Comparison of ENCODE assay signal across 1 cellular context in genomic region chr11:119101759-119102423, GRCh38.
TF ChIP-seq lines count a peak whose summit lies in the region.

TSS of gene DPAGT1 (minus strand) at chr11:119101853. CDS start at chr11:119101655, 198 bp downstream.

TF ChIP-seq in HepG2, 621 proteins besides CTCF, POLR2A, EP300 and RAD21 (continued from another document and continues in another):
- TF ChIP-seq ZNF276 (CRISPR knock-in tag; IDR thresholded peaks at IDR 0.05; ENCODE audit: low read depth) (peak; percentile 43; the same call in 1 of the 2 replicates), IRF1 (CRISPR knock-in tag; IDR thresholded peaks at IDR 0.05; ENCODE audit: low read depth) (no peak), ZNF792 (CRISPR knock-in tag; IDR thresholded peaks at IDR 0.05) (peak; percentile 40; the same call in 1 of the 2 replicates), NAIF1 (CRISPR knock-in tag; IDR thresholded peaks at IDR 0.05; ENCODE audit: borderline replicate concordance) (peak; percentile 24; the same call in 1 of the 2 replicates), RNF2 (conservative IDR thresholded peaks at IDR 0.05; ENCODE audit: low read depth) (no peak), HNRNPK (IDR thresholded peaks at IDR 0.05; ENCODE audit: low read depth, low read length, poor library complexity, severe bottlenecking) (peak; percentile 31), ARNT2 (CRISPR knock-in tag; IDR thresholded peaks at IDR 0.05; ENCODE audit: low read depth) (0 out of 2 replicates have a peak, but pooled peaks have one; percentile 40), ZMAT3 (CRISPR knock-in tag; conservative IDR thresholded peaks at IDR 0.05) (no peak), CREBL2 (CRISPR knock-in tag; IDR thresholded peaks at IDR 0.05; ENCODE audit: borderline replicate concordance) (no peak), RFX5 (IDR thresholded peaks at IDR 0.05; ENCODE audit: low read depth, low read length) (no peak), ZFP36L1 (CRISPR knock-in tag; IDR thresholded peaks at IDR 0.05) (peak; percentile 76; the same call in 1 of the 2 replicates), STAG1 (CRISPR knock-in tag; IDR thresholded peaks at IDR 0.05) (no peak), GFI1 (CRISPR knock-in tag; IDR thresholded peaks at IDR 0.05; ENCODE audit: borderline replicate concordance) (peak; percentile 51; the same call in 1 of the 2 replicates), ZFP91 (CRISPR knock-in tag; IDR thresholded peaks at IDR 0.05; ENCODE audit: borderline replicate concordance) (peak; percentile 100), DRAP1 (CRISPR knock-in tag; IDR thresholded peaks at IDR 0.05) (peak; percentile 36; the same call in 1 of the 2 replicates), ZNF124 (CRISPR knock-in tag; IDR thresholded peaks at IDR 0.05) (0 out of 2 replicates have a peak, but pooled peaks have one; percentile 6), ATF7-NPFF (CRISPR knock-in tag; IDR thresholded peaks at IDR 0.05; ENCODE audit: low read depth) (no peak), NFYB (CRISPR knock-in tag; IDR thresholded peaks at IDR 0.05) (peak; percentile 31; the same call in 1 of the 2 replicates), ZNF557 (CRISPR knock-in tag; IDR thresholded peaks at IDR 0.05) (0 out of 2 replicates have a peak, but pooled peaks have one; percentile 31), ZNF263 (CRISPR knock-in tag; IDR thresholded peaks at IDR 0.05) (peak; percentile 92), U2AF1 (optimal IDR thresholded peaks at IDR 0.05; ENCODE audit: low read depth, low read length) (no peak), TBX2 (CRISPR knock-in tag; IDR thresholded peaks at IDR 0.05; ENCODE audit: borderline replicate concordance) (peak; percentile 18; the same call in 1 of the 2 replicates), IRF9 (CRISPR knock-in tag; IDR thresholded peaks at IDR 0.05; ENCODE audit: borderline replicate concordance) (no peak), MTF1 (CRISPR knock-in tag; IDR thresholded peaks at IDR 0.05) (no peak), KDM4B (CRISPR knock-in tag; IDR thresholded peaks at IDR 0.05) (0 out of 2 replicates have a peak, but pooled peaks have one; percentile 12), NFE2L2 (IDR thresholded peaks at IDR 0.05; ENCODE audit: low read length) (no peak), ZZZ3 (CRISPR knock-in tag; IDR thresholded peaks at IDR 0.05; ENCODE audit: borderline replicate concordance) (0 out of 2 replicates have a peak, but pooled peaks have one; percentile 18), TSC22D2 (CRISPR knock-in tag; IDR thresholded peaks at IDR 0.05; ENCODE audit: borderline replicate concordance) (no peak; the same call in 1 of the 2 replicates), ZNF878 (CRISPR knock-in tag; IDR thresholded peaks at IDR 0.05) (no peak), MAZ (IDR thresholded peaks at IDR 0.05; ENCODE audit: borderline replicate concordance, low read depth, low read length) (0 out of 2 replicates have a peak, but pooled peaks have one; percentile 22), MAZ (CRISPR knock-in tag; IDR thresholded peaks at IDR 0.05; ENCODE audit: low read depth) (no peak), ZNF501 (CRISPR knock-in tag; IDR thresholded peaks at IDR 0.05) (peak; percentile 88), XRCC5 (optimal IDR thresholded peaks at IDR 0.05; ENCODE audit: low read length) (peak; percentile 52), HNF1B (CRISPR knock-in tag; IDR thresholded peaks at IDR 0.05) (peak; percentile 8; the same call in 1 of the 2 replicates), MXI1 (IDR thresholded peaks at IDR 0.05; ENCODE audit: borderline replicate concordance, low read depth, low read length) (peak; percentile 92; the same call in 2 of the 3 replicates), HNRNPLL (IDR thresholded peaks at IDR 0.05; ENCODE audit: low read depth, low read length, poor library complexity, severe bottlenecking) (no peak), ZNF230 (CRISPR knock-in tag; IDR thresholded peaks at IDR 0.05) (no peak), NCOR1 (IDR thresholded peaks at IDR 0.05; ENCODE audit: borderline replicate concordance, low read length) (peak; percentile 52; the same call in 1 of the 2 replicates), ZXDC (CRISPR knock-in tag; IDR thresholded peaks at IDR 0.05) (peak; percentile 84; the same call in 1 of the 2 replicates), SIN3B (IDR thresholded peaks at IDR 0.05; ENCODE audit: low read length) (peak; percentile 49; the same call in 1 of the 2 replicates), AHR (CRISPR knock-in tag; IDR thresholded peaks at IDR 0.05) (no peak), NR2F2 (IDR thresholded peaks at IDR 0.05; ENCODE audit: borderline replicate concordance, low read depth) (no peak; the same call in 1 of the 2 replicates), ZBTB38 (CRISPR knock-in tag; IDR thresholded peaks at IDR 0.05) (no peak), CBFB (CRISPR knock-in tag; IDR thresholded peaks at IDR 0.05) (0 out of 2 replicates have a peak, but pooled peaks have one; percentile 29), HMGXB3 (CRISPR knock-in tag; IDR thresholded peaks at IDR 0.05; ENCODE audit: borderline replicate concordance) (peak; percentile 65), NCOA5 (CRISPR knock-in tag; IDR thresholded peaks at IDR 0.05) (no peak), YY1 (IDR thresholded peaks at IDR 0.05; ENCODE audit: insufficient read depth, insufficient replicate concordance, low read depth, low read length) (peak; percentile 98), ZNF772 (CRISPR knock-in tag; IDR thresholded peaks at IDR 0.05) (no peak), ZNF282 (IDR thresholded peaks at IDR 0.05; ENCODE audit: partially characterized antibody) (no peak), GZF1 (CRISPR knock-in tag; IDR thresholded peaks at IDR 0.05) (no peak), RARG (CRISPR knock-in tag; IDR thresholded peaks at IDR 0.05; ENCODE audit: low read depth) (no peak), CREM (IDR thresholded peaks at IDR 0.05) (peak; percentile 93), CREM (CRISPR knock-in tag; IDR thresholded peaks at IDR 0.05) (no peak), JUNB (CRISPR knock-in tag; IDR thresholded peaks at IDR 0.05; ENCODE audit: borderline replicate concordance) (no peak), ZSCAN9 (CRISPR knock-in tag; IDR thresholded peaks at IDR 0.05; ENCODE audit: borderline replicate concordance) (no peak), BHLHE40 (IDR thresholded peaks at IDR 0.05; ENCODE audit: low read length) (0 out of 2 replicates have a peak, but pooled peaks have one; percentile 15), TEAD3 (CRISPR knock-in tag; optimal IDR thresholded peaks at IDR 0.05; ENCODE audit: borderline replicate concordance) (peak; percentile 83)
